Comparison of ENCODE assay signal across 20 cellular contexts in genomic region chr21:46062471-46063211, GRCh38. TPM values are rescaled to one million over a fixed set of nuclear protein-coding genes. Genes with fewer than 3 reads are reported as not detected.
DNase-seq lines count a peak whose midpoint lies in the region; ATAC-seq and TF ChIP-seq lines count a peak whose summit lies in the region.
"Had no signal": no experiment of that assay in that cellular context is flagged by ENCODE, and none has a peak within 500 bp of the region (broad histone marks: within the 10 kb centered on the region; RNA-seq: fewer than 3 reads in every experiment).

No MANE protein-coding gene starts in this region.

- peak overlapping the region; percentile 97 for H3K27ac ChIP-seq in PC-3 (ENCODE audit: low read length)
- H3K27ac ChIP-seq in trophoblast cell (ENCODE audit: low read depth, low read length): no peak overlapping the region
- H3K27ac ChIP-seq in tibial nerve: peak overlapping the region in 3 of 4 donors; percentile 19 to 87 (median 86)
- H3K27ac ChIP-seq: RWPE1 had no signal

- POLR2A ChIA-PET in PC-3 (lab: Charles Lee; ENCODE audit: unreplicated experiment): no interaction called here

- H3K9me2 ChIP-seq in PC-3 (replicated peaks; ENCODE audit: low read length): no peaks in the 10 kb centered on the region

- ATAC-seq in PC-3: no peak
- no peak for ATAC-seq in GM18505 (IDR thresholded peaks at IDR 0.05; ENCODE audit: unreplicated experiment)
- ATAC-seq in stimulated activated effector memory CD8-positive, alpha-beta T cell treated with anti-CD3 and anti-CD28 coated beads, Interleukin-12 subunit alpha, Interleukin-12 subunit beta, amount 100 ng/mL, for 72 hours: no peak
- no peak for ATAC-seq in Right ventricle myocardium inferior
- ATAC-seq: activated naive CD8-positive, alpha-beta T cell treated with anti-CD3 and anti-CD28 coated beads, Interleukin-2, amount 50 U/mL, for 24 hours; left cardiac atrium; right cardiac atrium; stimulated activated naive CD8-positive, alpha-beta T cell treated with anti-CD3 and anti-CD28 coated beads, Interleukin-15, amount 100 ng/mL, for 72 hours had no signal

- peaks cover 13% of the 10 kb centered on the region for H3K36me3 ChIP-seq in PC-3 (ENCODE audit: low read depth, low read length)
- no peaks in the 10 kb centered on the region for H3K36me3 ChIP-seq in trophoblast cell (ENCODE audit: control insufficient read depth in 1 of 2, insufficient read depth in 2 of 2, low read length in 2 of 2)
- no peaks in the 10 kb centered on the region for H3K36me3 ChIP-seq in tibial nerve

- no peaks in the 10 kb centered on the region for H3K79me1 ChIP-seq in trophoblast cell (ENCODE audit: low read length)

- CTCF ChIA-PET in PC-3 (lab: Charles Lee): no interaction called here

- H3K9ac ChIP-seq in PC-3 (ENCODE audit: low read length) (peak overlapping the region; percentile 86; the same call in 1 of the 2 replicates), trophoblast cell (ENCODE audit: low read length) (no peak overlapping the region)

- peaks cover 5% of the 10 kb centered on the region for H3K36me3 Mint-ChIP-seq in stimulated activated effector memory CD8-positive, alpha-beta T cell treated with anti-CD3 and anti-CD28 coated beads, Interleukin-12 subunit alpha, Interleukin-12 subunit beta, amount 100 ng/mL, for 72 hours

- no peak overlapping the region for H2AFZ ChIP-seq in PC-3 (ENCODE audit: low read length)
- H2AFZ ChIP-seq in trophoblast cell (ENCODE audit: insufficient read depth, low read length, poor library complexity): no peak overlapping the region

- intact Hi-C loops in PC-3 (cut with micrococcal nuclease) (loop anchor here (5.0 kb wide), 1 partner anchor 35 kb away; the partner anchor contains the start of gene COL6A2), Right ventricle myocardium inferior (cut with DNase I) (loop anchor here (5.0 kb wide), 1 partner anchor 35 kb away; no protein-coding TSS in a partner anchor)

- no peak overlapping the region for H2BK5ac ChIP-seq in trophoblast cell (ENCODE audit: low read depth, low read length, poor library complexity)

- no peak for DNase-seq in PC-3
- peak; percentile 27 for DNase-seq in fibroblast of gingiva (ENCODE audit: low read depth)
- DNase-seq in trophoblast cell: no peak
- no peak for DNase-seq in tibial nerve (ENCODE audit: low spot score in 2 of 2)
- DNase-seq in stimulated activated effector memory CD8-positive, alpha-beta T cell treated with anti-CD3 and anti-CD28 coated beads, Interleukin-12 subunit alpha, Interleukin-12 subunit beta, amount 100 ng/mL, for 72 hours (ENCODE audit: low spot score in 2 of 2): no peak
- no peak for DNase-seq in Right ventricle myocardium inferior (ENCODE audit: missing footprints)
- DNase-seq: activated CD4-positive, CD25-positive, alpha-beta regulatory T cell treated with anti-CD3 and anti-CD28 coated beads, Interleukin-2, amount 50 U/mL, for 72 hours; activated naive CD8-positive, alpha-beta T cell treated with anti-CD3 and anti-CD28 coated beads, Interleukin-2, amount 50 U/mL, for 24 hours; AML-193; KG1; left cardiac atrium; NCI-H2029; NCI-H446 treated with DMSO at 0.1 percent for 48 hours; right cardiac atrium; stimulated activated CD4-positive, alpha-beta T cell treated with anti-CD3 and anti-CD28 coated beads, Interleukin-1b, Interleukin-23, amount 100 ng/mL, for 48 hours; stimulated activated naive CD8-positive, alpha-beta T cell treated with anti-CD3 and anti-CD28 coated beads, Interleukin-15, amount 100 ng/mL, for 72 hours had no signal

- H3K18ac ChIP-seq in trophoblast cell (ENCODE audit: low read length): no peak overlapping the region

- H3K4me3 ChIP-seq in PC-3 (ENCODE audit: low read length): no peak overlapping the region
- peak overlapping the region; percentile 43 for H3K4me3 ChIP-seq in trophoblast cell (ENCODE audit: low read depth, low read length)
- no peak overlapping the region for H3K4me3 ChIP-seq in tibial nerve

- H4K8ac ChIP-seq in trophoblast cell (ENCODE audit: low read depth, low read length): no peak overlapping the region

- peaks cover 34% of the 10 kb centered on the region for H3K4me1 ChIP-seq in PC-3 (ENCODE audit: insufficient read depth, low read length)
- H3K4me1 ChIP-seq in trophoblast cell (ENCODE audit: control insufficient read depth in 1 of 2, insufficient read depth in 2 of 2, low read length in 2 of 2): no peaks in the 10 kb centered on the region
- peaks cover 0 to 51% (median 28%) of the 10 kb centered on the region in 4 donors for H3K4me1 ChIP-seq in tibial nerve
- H3K4me1 ChIP-seq: Caco-2 had no signal

- H3K9me3 ChIP-seq in PC-3 (ENCODE audit: low read length) (peaks cover 16% of the 10 kb centered on the region; the same call in 1 of the 2 replicates), trophoblast cell (ENCODE audit: insufficient read depth, low read depth, low read length) (peaks cover 34% of the 10 kb centered on the region), tibial nerve (peaks cover 0 to 11% (median 0%) of the 10 kb centered on the region in 4 donors)

- no peak overlapping the region for H2AK5ac ChIP-seq in trophoblast cell (ENCODE audit: low read length)

- no peaks in the 10 kb centered on the region for H3K9me3 Mint-ChIP-seq in stimulated activated effector memory CD8-positive, alpha-beta T cell treated with anti-CD3 and anti-CD28 coated beads, Interleukin-12 subunit alpha, Interleukin-12 subunit beta, amount 100 ng/mL, for 72 hours

- no peak for TF ChIP-seq CTCF in PC-3 (conservative IDR thresholded peaks at IDR 0.05; ENCODE audit: low read depth, low read length)
- no peak for TF ChIP-seq CTCF in tibial nerve (IDR thresholded peaks at IDR 0.05)

- H4K12ac ChIP-seq in trophoblast cell (ENCODE audit: low read depth, low read length): no peak overlapping the region

- no TSS peak for BruUV-seq in PC-3 (replicated peaks; lab: Mats Ljungman, UMichigan)

- TF ChIP-seq POLR2A in tibial nerve (IDR thresholded peaks at IDR 0.05): no peak
- no peak for TF ChIP-seq POLR2A in GM18505 (IDR thresholded peaks at IDR 0.05; ENCODE audit: borderline replicate concordance, extremely low read depth, insufficient read depth, insufficient read length)

- H3K27me3 ChIP-seq in PC-3 (ENCODE audit: low read length) (no peaks in the 10 kb centered on the region), trophoblast cell (ENCODE audit: insufficient read depth, low read length) (no peaks in the 10 kb centered on the region), tibial nerve (peaks cover 0 to 5% of the 10 kb centered on the region in 2 donors)

- H3K4ac ChIP-seq in trophoblast cell (ENCODE audit: low read depth, low read length): no peak overlapping the region

- H3K27ac Mint-ChIP-seq in stimulated activated effector memory CD8-positive, alpha-beta T cell treated with anti-CD3 and anti-CD28 coated beads, Interleukin-12 subunit alpha, Interleukin-12 subunit beta, amount 100 ng/mL, for 72 hours: no peak overlapping the region
- H3K27ac Mint-ChIP-seq: activated naive CD8-positive, alpha-beta T cell treated with anti-CD3 and anti-CD28 coated beads, Interleukin-2, amount 50 U/mL, for 24 hours; dendritic cell treated with granulocyte-macrophage colony-stimulating factor and Interleukin-4, amounts not matched to agents 40 ng/mL and 50 ng/mL, for 4 days had no signal

- no CpG with 5 or more reads among the region's 5 CpGs for WGBS in trophoblast cell (ENCODE audit: extremely low coverage, insufficient coverage, insufficient read length)
- 73 to 87% methylated on average over 5 of the region's 5 CpGs for WGBS in tibial nerve, 2 donors

- H3K4me3 Mint-ChIP-seq in stimulated activated effector memory CD8-positive, alpha-beta T cell treated with anti-CD3 and anti-CD28 coated beads, Interleukin-12 subunit alpha, Interleukin-12 subunit beta, amount 100 ng/mL, for 72 hours: no peak overlapping the region
- H3K4me3 Mint-ChIP-seq: activated naive CD8-positive, alpha-beta T cell treated with anti-CD3 and anti-CD28 coated beads, Interleukin-2, amount 50 U/mL, for 24 hours; dendritic cell treated with granulocyte-macrophage colony-stimulating factor and Interleukin-4, amounts not matched to agents 40 ng/mL and 50 ng/mL, for 4 days had no signal

- H2BK120ac ChIP-seq in trophoblast cell (ENCODE audit: insufficient read depth, low read length, poor library complexity): no peak overlapping the region

- H3K23ac ChIP-seq in trophoblast cell (ENCODE audit: low read length): no peak overlapping the region

- no peak overlapping the region for H4K91ac ChIP-seq in trophoblast cell (ENCODE audit: low read depth, low read length)

- H3K14ac ChIP-seq in trophoblast cell (ENCODE audit: low read length): no peak overlapping the region

- H3K4me1 Mint-ChIP-seq in stimulated activated effector memory CD8-positive, alpha-beta T cell treated with anti-CD3 and anti-CD28 coated beads, Interleukin-12 subunit alpha, Interleukin-12 subunit beta, amount 100 ng/mL, for 72 hours: peaks cover 29% of the 10 kb centered on the region

- TF ChIP-seq EP300 in tibial nerve (IDR thresholded peaks at IDR 0.05): no peak

- no peaks in the 10 kb centered on the region for H3F3A ChIP-seq in PC-3 (ENCODE audit: low read length, unreplicated experiment)

- H2BK12ac ChIP-seq in trophoblast cell (ENCODE audit: low read length): no peak overlapping the region

- no peaks in the 10 kb centered on the region for H4K20me1 ChIP-seq in PC-3 (ENCODE audit: low read length)

- H3K79me2 ChIP-seq in PC-3 (ENCODE audit: low read length) (no peaks in the 10 kb centered on the region), trophoblast cell (ENCODE audit: control insufficient read depth, insufficient read depth, low read length, poor library complexity) (no peaks in the 10 kb centered on the region)

- no peak overlapping the region for H3K4me2 ChIP-seq in PC-3 (ENCODE audit: low read length)
- no peak overlapping the region for H3K4me2 ChIP-seq in trophoblast cell (ENCODE audit: low read length)

RNA-seq across cellular contexts. Expression of gene COL6A2, which starts 35.3 kb away (rescaled TPM):
- total RNA-seq in PC-3 (2014; rRNA removed): 521 and 654 TPM in 2 replicates
- 53.6 and 55.1 TPM in 2 replicates for polyA plus RNA-seq in trophoblast cell (2013)
- total RNA-seq in tibial nerve: 1,000 to 10,000 TPM in 1 of 4 donors, 100 to 1,000 TPM in 3; 470 to 1,210 (median 744) TPM
- 254 TPM for total RNA-seq in Right ventricle myocardium inferior
